ENCODE assay signal across 1 cellular context in the genomic region with DNA sequence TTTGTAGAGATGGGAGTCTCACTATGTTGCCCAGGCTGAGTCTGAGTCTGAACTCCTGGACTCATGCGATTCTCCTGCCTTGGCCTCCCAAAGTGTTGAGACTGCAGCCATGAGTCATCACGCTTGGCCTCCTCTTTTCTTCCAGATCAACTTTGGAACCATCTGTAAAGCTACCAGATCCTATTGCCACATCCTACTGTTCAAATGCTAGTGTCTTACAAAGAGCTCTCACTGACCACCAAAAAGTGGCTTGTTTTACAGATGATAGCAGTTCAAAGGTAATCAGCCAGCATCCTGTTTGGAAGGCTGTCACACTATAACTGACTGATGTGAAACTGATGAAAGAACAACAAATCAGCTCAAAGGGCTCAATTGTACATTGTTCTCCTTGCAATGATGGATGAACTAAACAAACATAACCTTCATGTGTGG.
TF ChIP-seq lines count a peak whose summit lies in the region.

No MANE protein-coding gene starts in this region.

TF ChIP-seq in HepG2, 621 proteins besides CTCF, POLR2A, EP300 and RAD21 (continued from another document and continues in another):
- TF ChIP-seq, protein P1, sequence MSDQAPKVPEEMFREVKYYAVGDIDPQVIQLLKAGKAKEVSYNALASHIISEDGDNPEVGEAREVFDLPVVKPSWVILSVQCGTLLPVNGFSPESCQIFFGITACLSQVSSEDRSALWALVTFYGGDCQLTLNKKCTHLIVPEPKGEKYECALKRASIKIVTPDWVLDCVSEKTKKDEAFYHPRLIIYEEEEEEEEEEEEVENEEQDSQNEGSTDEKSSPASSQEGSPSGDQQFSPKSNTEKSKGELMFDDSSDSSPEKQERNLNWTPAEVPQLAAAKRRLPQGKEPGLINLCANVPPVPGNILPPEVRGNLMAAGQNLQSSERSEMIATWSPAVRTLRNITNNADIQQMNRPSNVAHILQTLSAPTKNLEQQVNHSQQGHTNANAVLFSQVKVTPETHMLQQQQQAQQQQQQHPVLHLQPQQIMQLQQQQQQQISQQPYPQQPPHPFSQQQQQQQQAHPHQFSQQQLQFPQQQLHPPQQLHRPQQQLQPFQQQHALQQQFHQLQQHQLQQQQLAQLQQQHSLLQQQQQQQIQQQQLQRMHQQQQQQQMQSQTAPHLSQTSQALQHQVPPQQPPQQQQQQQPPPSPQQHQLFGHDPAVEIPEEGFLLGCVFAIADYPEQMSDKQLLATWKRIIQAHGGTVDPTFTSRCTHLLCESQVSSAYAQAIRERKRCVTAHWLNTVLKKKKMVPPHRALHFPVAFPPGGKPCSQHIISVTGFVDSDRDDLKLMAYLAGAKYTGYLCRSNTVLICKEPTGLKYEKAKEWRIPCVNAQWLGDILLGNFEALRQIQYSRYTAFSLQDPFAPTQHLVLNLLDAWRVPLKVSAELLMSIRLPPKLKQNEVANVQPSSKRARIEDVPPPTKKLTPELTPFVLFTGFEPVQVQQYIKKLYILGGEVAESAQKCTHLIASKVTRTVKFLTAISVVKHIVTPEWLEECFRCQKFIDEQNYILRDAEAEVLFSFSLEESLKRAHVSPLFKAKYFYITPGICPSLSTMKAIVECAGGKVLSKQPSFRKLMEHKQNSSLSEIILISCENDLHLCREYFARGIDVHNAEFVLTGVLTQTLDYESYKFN (CRISPR knock-in tag; conservative IDR thresholded peaks at IDR 0.05): peak; percentile 41; the same call in 1 of the 2 replicates
- peak; percentile 60; the same call in 1 of the 2 replicates for TF ChIP-seq SALL1 (CRISPR knock-in tag; IDR thresholded peaks at IDR 0.05)
- no peak for TF ChIP-seq EEA1 (CRISPR knock-in tag; IDR thresholded peaks at IDR 0.05; ENCODE audit: borderline replicate concordance)
- no peak for TF ChIP-seq AGO1 (IDR thresholded peaks at IDR 0.05; ENCODE audit: low read depth, low read length, poor library complexity, severe bottlenecking)
- TF ChIP-seq SKI (IDR thresholded peaks at IDR 0.05; ENCODE audit: partially characterized antibody): no peak
- TF ChIP-seq HOXD1 (CRISPR knock-in tag; IDR thresholded peaks at IDR 0.05): peak; percentile 88
- TF ChIP-seq, protein P2, sequence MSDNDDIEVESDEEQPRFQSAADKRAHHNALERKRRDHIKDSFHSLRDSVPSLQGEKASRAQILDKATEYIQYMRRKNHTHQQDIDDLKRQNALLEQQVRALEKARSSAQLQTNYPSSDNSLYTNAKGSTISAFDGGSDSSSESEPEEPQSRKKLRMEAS (IDR thresholded peaks at IDR 0.05): 0 out of 2 replicates have a peak, but pooled peaks have one; percentile 8
- peak; percentile 69 for TF ChIP-seq ISL2 (CRISPR knock-in tag; IDR thresholded peaks at IDR 0.05)
- TF ChIP-seq CEBPG (CRISPR knock-in tag; IDR thresholded peaks at IDR 0.05): peak; percentile 67
- TF ChIP-seq FOXO1 (CRISPR knock-in tag; IDR thresholded peaks at IDR 0.05): peak; percentile 43; the same call in 1 of the 2 replicates
- no peak for TF ChIP-seq SNRNP70 (IDR thresholded peaks at IDR 0.05; ENCODE audit: low read depth, low read length)
- TF ChIP-seq ZNF17 (CRISPR knock-in tag; IDR thresholded peaks at IDR 0.05): no peak
- TF ChIP-seq, protein P3, sequence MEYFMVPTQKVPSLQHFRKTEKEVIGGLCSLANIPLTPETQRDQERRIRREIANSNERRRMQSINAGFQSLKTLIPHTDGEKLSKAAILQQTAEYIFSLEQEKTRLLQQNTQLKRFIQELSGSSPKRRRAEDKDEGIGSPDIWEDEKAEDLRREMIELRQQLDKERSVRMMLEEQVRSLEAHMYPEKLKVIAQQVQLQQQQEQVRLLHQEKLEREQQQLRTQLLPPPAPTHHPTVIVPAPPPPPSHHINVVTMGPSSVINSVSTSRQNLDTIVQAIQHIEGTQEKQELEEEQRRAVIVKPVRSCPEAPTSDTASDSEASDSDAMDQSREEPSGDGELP (IDR thresholded peaks at IDR 0.05; ENCODE audit: borderline replicate concordance, low read depth): peak; percentile 47; the same call in 1 of the 2 replicates
- TF ChIP-seq, protein P4, sequence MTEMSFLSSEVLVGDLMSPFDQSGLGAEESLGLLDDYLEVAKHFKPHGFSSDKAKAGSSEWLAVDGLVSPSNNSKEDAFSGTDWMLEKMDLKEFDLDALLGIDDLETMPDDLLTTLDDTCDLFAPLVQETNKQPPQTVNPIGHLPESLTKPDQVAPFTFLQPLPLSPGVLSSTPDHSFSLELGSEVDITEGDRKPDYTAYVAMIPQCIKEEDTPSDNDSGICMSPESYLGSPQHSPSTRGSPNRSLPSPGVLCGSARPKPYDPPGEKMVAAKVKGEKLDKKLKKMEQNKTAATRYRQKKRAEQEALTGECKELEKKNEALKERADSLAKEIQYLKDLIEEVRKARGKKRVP (CRISPR knock-in tag; IDR thresholded peaks at IDR 0.05): peak in 1 of 2 experiments; percentile 67; a peak in 1 of 4 replicates
- TF ChIP-seq, protein P5, sequence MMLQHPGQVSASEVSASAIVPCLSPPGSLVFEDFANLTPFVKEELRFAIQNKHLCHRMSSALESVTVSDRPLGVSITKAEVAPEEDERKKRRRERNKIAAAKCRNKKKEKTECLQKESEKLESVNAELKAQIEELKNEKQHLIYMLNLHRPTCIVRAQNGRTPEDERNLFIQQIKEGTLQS (CRISPR knock-in tag; IDR thresholded peaks at IDR 0.05): peak; percentile 77
- TF ChIP-seq, protein P6, sequence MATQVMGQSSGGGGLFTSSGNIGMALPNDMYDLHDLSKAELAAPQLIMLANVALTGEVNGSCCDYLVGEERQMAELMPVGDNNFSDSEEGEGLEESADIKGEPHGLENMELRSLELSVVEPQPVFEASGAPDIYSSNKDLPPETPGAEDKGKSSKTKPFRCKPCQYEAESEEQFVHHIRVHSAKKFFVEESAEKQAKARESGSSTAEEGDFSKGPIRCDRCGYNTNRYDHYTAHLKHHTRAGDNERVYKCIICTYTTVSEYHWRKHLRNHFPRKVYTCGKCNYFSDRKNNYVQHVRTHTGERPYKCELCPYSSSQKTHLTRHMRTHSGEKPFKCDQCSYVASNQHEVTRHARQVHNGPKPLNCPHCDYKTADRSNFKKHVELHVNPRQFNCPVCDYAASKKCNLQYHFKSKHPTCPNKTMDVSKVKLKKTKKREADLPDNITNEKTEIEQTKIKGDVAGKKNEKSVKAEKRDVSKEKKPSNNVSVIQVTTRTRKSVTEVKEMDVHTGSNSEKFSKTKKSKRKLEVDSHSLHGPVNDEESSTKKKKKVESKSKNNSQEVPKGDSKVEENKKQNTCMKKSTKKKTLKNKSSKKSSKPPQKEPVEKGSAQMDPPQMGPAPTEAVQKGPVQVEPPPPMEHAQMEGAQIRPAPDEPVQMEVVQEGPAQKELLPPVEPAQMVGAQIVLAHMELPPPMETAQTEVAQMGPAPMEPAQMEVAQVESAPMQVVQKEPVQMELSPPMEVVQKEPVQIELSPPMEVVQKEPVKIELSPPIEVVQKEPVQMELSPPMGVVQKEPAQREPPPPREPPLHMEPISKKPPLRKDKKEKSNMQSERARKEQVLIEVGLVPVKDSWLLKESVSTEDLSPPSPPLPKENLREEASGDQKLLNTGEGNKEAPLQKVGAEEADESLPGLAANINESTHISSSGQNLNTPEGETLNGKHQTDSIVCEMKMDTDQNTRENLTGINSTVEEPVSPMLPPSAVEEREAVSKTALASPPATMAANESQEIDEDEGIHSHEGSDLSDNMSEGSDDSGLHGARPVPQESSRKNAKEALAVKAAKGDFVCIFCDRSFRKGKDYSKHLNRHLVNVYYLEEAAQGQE (IDR thresholded peaks at IDR 0.05; ENCODE audit: borderline replicate concordance in 1 of 2, low read depth in 1 of 2, low read length in 2 of 2): no peak
- no peak for TF ChIP-seq ZNF850 (CRISPR knock-in tag; conservative IDR thresholded peaks at IDR 0.05)
- TF ChIP-seq ETV6 (CRISPR knock-in tag; conservative IDR thresholded peaks at IDR 0.05): no peak
- TF ChIP-seq, protein P7, sequence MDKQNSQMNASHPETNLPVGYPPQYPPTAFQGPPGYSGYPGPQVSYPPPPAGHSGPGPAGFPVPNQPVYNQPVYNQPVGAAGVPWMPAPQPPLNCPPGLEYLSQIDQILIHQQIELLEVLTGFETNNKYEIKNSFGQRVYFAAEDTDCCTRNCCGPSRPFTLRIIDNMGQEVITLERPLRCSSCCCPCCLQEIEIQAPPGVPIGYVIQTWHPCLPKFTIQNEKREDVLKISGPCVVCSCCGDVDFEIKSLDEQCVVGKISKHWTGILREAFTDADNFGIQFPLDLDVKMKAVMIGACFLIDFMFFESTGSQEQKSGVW (CRISPR knock-in tag; IDR thresholded peaks at IDR 0.05; ENCODE audit: borderline replicate concordance): no peak
- peak; percentile 43; the same call in 1 of the 2 replicates for TF ChIP-seq CREM (IDR thresholded peaks at IDR 0.05)
- no peak for TF ChIP-seq CREM (CRISPR knock-in tag; IDR thresholded peaks at IDR 0.05)
- TF ChIP-seq KDM1A (CRISPR knock-in tag; IDR thresholded peaks at IDR 0.05): peak; percentile 80; the same call in 1 of the 2 replicates
- no peak for TF ChIP-seq ZNF367 (CRISPR knock-in tag; IDR thresholded peaks at IDR 0.05; ENCODE audit: borderline replicate concordance)
- peak; percentile 48; the same call in 1 of the 2 replicates for TF ChIP-seq RCOR2 (CRISPR knock-in tag; IDR thresholded peaks at IDR 0.05)
- TF ChIP-seq TBX2 (CRISPR knock-in tag; IDR thresholded peaks at IDR 0.05; ENCODE audit: borderline replicate concordance): peak; percentile 49; the same call in 1 of the 2 replicates
- TF ChIP-seq MEIS2 (CRISPR knock-in tag; IDR thresholded peaks at IDR 0.05): no peak; the same call in 1 of the 2 replicates
- no peak for TF ChIP-seq ZNF333 (CRISPR knock-in tag; IDR thresholded peaks at IDR 0.05; ENCODE audit: borderline replicate concordance)
- TF ChIP-seq ZNF792 (CRISPR knock-in tag; IDR thresholded peaks at IDR 0.05): no peak
- no peak for TF ChIP-seq JARID2 (CRISPR knock-in tag; IDR thresholded peaks at IDR 0.05; ENCODE audit: insufficient replicate concordance)
- TF ChIP-seq, protein P8, sequence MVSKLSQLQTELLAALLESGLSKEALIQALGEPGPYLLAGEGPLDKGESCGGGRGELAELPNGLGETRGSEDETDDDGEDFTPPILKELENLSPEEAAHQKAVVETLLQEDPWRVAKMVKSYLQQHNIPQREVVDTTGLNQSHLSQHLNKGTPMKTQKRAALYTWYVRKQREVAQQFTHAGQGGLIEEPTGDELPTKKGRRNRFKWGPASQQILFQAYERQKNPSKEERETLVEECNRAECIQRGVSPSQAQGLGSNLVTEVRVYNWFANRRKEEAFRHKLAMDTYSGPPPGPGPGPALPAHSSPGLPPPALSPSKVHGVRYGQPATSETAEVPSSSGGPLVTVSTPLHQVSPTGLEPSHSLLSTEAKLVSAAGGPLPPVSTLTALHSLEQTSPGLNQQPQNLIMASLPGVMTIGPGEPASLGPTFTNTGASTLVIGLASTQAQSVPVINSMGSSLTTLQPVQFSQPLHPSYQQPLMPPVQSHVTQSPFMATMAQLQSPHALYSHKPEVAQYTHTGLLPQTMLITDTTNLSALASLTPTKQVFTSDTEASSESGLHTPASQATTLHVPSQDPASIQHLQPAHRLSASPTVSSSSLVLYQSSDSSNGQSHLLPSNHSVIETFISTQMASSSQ (IDR thresholded peaks at IDR 0.05; ENCODE audit: low read depth): no peak
- TF ChIP-seq, protein P8 (CRISPR knock-in tag; IDR thresholded peaks at IDR 0.05; ENCODE audit: borderline replicate concordance): 0 out of 2 replicates have a peak, but pooled peaks have one; percentile 43
- TF ChIP-seq SAFB2 (CRISPR knock-in tag; IDR thresholded peaks at IDR 0.05; ENCODE audit: borderline replicate concordance, low read depth): no peak
- no peak for TF ChIP-seq KDM4B (CRISPR knock-in tag; IDR thresholded peaks at IDR 0.05)
- TF ChIP-seq ZNF124 (CRISPR knock-in tag; IDR thresholded peaks at IDR 0.05): no peak
- TF ChIP-seq, protein P9, sequence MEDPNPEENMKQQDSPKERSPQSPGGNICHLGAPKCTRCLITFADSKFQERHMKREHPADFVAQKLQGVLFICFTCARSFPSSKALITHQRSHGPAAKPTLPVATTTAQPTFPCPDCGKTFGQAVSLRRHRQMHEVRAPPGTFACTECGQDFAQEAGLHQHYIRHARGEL (CRISPR knock-in tag; IDR thresholded peaks at IDR 0.05): no peak
- TF ChIP-seq NONO (IDR thresholded peaks at IDR 0.05): no peak
- TF ChIP-seq NONO (CRISPR knock-in tag; conservative IDR thresholded peaks at IDR 0.05): no peak
- TF ChIP-seq ZNF615 (CRISPR knock-in tag; IDR thresholded peaks at IDR 0.05; ENCODE audit: borderline replicate concordance): no peak
- peak; percentile 21; the same call in 1 of the 2 replicates for TF ChIP-seq SIX1 (CRISPR knock-in tag; IDR thresholded peaks at IDR 0.05; ENCODE audit: borderline replicate concordance)
- no peak for TF ChIP-seq SIX4 (CRISPR knock-in tag; IDR thresholded peaks at IDR 0.05)
- TF ChIP-seq ZNF331 (CRISPR knock-in tag; IDR thresholded peaks at IDR 0.05): peak; percentile 38; the same call in 1 of the 2 replicates
- no peak for TF ChIP-seq FOXM1 (CRISPR knock-in tag; IDR thresholded peaks at IDR 0.05)
- no peak for TF ChIP-seq FOXA1 (IDR thresholded peaks at IDR 0.05)
- TF ChIP-seq FOXA1 (CRISPR knock-in tag; IDR thresholded peaks at IDR 0.05): peak; percentile 14; the same call in 1 of the 2 replicates
- peak; percentile 60; the same call in 1 of the 2 replicates for TF ChIP-seq JUND (CRISPR knock-in tag; IDR thresholded peaks at IDR 0.05)
- TF ChIP-seq SP4 (CRISPR knock-in tag; IDR thresholded peaks at IDR 0.05): no peak
- TF ChIP-seq, protein P10, sequence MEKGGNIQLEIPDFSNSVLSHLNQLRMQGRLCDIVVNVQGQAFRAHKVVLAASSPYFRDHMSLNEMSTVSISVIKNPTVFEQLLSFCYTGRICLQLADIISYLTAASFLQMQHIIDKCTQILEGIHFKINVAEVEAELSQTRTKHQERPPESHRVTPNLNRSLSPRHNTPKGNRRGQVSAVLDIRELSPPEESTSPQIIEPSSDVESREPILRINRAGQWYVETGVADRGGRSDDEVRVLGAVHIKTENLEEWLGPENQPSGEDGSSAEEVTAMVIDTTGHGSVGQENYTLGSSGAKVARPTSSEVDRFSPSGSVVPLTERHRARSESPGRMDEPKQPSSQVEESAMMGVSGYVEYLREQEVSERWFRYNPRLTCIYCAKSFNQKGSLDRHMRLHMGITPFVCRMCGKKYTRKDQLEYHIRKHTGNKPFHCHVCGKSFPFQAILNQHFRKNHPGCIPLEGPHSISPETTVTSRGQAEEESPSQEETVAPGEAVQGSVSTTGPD (CRISPR knock-in tag; IDR thresholded peaks at IDR 0.05): no peak
- no peak for TF ChIP-seq ZNF761 (CRISPR knock-in tag; conservative IDR thresholded peaks at IDR 0.05)
